2 cellular contexts compared by ENCODE assay signal in the genomic region with DNA sequence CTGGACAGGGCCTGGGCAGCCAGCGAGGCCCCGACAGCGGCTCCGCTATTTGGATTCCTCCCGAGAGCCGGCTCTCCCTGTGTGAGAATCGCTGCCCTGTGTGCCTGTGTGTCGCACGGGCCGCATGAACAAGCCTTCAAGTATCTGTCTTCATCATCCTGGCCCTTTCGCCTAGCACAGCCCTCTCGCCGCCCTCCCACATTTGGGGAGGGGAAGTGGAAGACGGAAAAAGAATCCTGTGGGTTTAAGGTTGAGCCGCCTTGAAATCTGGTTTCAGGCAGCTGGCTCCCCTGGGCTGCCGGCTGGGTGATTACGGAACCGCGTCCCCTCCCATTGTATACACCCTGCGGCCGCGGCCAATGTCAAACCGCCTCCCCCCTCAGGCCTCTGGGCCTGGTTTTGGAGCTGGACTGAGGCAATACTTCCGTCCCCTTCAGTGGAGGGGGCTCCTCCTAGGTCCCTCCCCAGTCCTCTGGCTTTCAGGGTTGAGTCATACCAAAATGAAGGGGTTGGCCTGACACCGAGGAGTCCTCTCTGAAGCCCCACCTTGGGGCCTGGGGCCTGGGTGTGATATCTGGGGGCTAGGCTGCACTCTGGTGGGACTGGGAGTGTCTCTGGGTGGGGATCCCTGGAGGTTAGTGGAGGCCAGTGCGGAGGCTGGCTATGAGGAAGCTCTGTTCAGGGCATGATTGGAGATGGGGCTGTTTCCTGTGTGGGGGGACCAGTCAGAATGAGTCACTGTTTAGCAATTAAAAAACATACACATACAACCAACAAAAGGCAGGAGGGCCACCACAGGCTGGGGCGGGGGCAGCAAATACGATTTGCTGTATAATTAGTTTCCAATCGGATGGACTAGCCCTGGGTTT.
TF ChIP-seq lines count a peak whose summit lies in the region.

No MANE protein-coding gene starts in this region.

TF ChIP-seq in HCT116, 20 proteins besides CTCF, POLR2A, EP300 and RAD21 (continued from another document):
- TF ChIP-seq, protein P1, sequence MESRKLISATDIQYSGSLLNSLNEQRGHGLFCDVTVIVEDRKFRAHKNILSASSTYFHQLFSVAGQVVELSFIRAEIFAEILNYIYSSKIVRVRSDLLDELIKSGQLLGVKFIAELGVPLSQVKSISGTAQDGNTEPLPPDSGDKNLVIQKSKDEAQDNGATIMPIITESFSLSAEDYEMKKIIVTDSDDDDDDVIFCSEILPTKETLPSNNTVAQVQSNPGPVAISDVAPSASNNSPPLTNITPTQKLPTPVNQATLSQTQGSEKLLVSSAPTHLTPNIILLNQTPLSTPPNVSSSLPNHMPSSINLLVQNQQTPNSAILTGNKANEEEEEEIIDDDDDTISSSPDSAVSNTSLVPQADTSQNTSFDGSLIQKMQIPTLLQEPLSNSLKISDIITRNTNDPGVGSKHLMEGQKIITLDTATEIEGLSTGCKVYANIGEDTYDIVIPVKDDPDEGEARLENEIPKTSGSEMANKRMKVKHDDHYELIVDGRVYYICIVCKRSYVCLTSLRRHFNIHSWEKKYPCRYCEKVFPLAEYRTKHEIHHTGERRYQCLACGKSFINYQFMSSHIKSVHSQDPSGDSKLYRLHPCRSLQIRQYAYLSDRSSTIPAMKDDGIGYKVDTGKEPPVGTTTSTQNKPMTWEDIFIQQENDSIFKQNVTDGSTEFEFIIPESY (IDR thresholded peaks at IDR 0.05; ENCODE audit: extremely low read depth, insufficient replicate concordance, low read length), result peak; percentile 67
- no peak for TF ChIP-seq YY1 (IDR thresholded peaks at IDR 0.05; ENCODE audit: extremely low read depth, insufficient replicate concordance, low read depth, low read length)
- TF ChIP-seq ZFX (IDR thresholded peaks at IDR 0.05), result peak; percentile 67; the same call in 1 of the 2 replicates
TF ChIP-seq in HCT116: peak in this region for 4.

TF ChIP-seq in liver, 16 proteins besides CTCF, POLR2A, EP300 and RAD21 (continued from another document):
- TF ChIP-seq, protein P2, sequence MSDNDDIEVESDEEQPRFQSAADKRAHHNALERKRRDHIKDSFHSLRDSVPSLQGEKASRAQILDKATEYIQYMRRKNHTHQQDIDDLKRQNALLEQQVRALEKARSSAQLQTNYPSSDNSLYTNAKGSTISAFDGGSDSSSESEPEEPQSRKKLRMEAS (IDR thresholded peaks at IDR 0.05), result no peak
- no peak for TF ChIP-seq TAF1 (conservative IDR thresholded peaks at IDR 0.05)
- TF ChIP-seq SP1 (IDR thresholded peaks at IDR 0.05), result no peak
- no peak for TF ChIP-seq HNF4A (conservative IDR thresholded peaks at IDR 0.05)
- TF ChIP-seq, protein P3, sequence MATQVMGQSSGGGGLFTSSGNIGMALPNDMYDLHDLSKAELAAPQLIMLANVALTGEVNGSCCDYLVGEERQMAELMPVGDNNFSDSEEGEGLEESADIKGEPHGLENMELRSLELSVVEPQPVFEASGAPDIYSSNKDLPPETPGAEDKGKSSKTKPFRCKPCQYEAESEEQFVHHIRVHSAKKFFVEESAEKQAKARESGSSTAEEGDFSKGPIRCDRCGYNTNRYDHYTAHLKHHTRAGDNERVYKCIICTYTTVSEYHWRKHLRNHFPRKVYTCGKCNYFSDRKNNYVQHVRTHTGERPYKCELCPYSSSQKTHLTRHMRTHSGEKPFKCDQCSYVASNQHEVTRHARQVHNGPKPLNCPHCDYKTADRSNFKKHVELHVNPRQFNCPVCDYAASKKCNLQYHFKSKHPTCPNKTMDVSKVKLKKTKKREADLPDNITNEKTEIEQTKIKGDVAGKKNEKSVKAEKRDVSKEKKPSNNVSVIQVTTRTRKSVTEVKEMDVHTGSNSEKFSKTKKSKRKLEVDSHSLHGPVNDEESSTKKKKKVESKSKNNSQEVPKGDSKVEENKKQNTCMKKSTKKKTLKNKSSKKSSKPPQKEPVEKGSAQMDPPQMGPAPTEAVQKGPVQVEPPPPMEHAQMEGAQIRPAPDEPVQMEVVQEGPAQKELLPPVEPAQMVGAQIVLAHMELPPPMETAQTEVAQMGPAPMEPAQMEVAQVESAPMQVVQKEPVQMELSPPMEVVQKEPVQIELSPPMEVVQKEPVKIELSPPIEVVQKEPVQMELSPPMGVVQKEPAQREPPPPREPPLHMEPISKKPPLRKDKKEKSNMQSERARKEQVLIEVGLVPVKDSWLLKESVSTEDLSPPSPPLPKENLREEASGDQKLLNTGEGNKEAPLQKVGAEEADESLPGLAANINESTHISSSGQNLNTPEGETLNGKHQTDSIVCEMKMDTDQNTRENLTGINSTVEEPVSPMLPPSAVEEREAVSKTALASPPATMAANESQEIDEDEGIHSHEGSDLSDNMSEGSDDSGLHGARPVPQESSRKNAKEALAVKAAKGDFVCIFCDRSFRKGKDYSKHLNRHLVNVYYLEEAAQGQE (IDR thresholded peaks at IDR 0.05), result no peak
- TF ChIP-seq JUND (IDR thresholded peaks at IDR 0.05), result peak; percentile 75 to 80
TF ChIP-seq in liver: peak in this region for 5.
